In the genomic region with DNA sequence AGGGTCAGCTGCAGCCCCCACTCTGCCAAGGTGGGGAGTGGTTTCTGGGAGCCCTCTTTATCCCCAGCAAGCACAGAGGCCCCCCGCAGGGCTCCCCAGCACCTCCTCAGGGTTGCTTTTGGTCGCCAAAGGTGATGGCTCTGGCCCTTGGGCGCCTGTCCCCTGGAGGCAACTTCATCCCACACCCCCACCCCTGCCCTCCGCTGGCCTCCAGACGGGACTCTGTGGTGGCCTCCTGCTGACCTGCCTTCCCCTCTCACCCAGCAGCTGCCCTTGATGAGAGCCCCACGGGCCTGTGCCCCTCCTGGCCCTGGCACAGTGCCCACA, we compare ENCODE assay signal across 14 cellular contexts. TPM values are rescaled to one million over a fixed set of nuclear protein-coding genes. Genes with fewer than 3 reads are reported as not detected.
A peak's percentile ranks its signal among the peaks of the same experiment; 100 is the strongest.
DNase-seq lines count a peak whose midpoint lies in the region; ATAC-seq, FAIRE-seq and TF ChIP-seq lines count a peak whose summit lies in the region.
"Had no signal": no experiment of that assay in that cellular context is flagged by ENCODE, and none has a peak within 500 bp of the region (broad histone marks: within the 10 kb centered on the region; RNA-seq: fewer than 3 reads in every experiment).

No MANE protein-coding gene starts in this region.

- H3K9me3 ChIP-seq in BE2C (no peaks in the 10 kb centered on the region), H1 (ENCODE audit: insufficient read depth in 2 of 2, low read depth in 1 of 2, low read length in 1 of 2) (no peaks in the 10 kb centered on the region), gastrocnemius medialis (no peaks in the 10 kb centered on the region)

- no peaks in the 10 kb centered on the region for H3K79me1 ChIP-seq in H1 (ENCODE audit: low read depth, low read length)

- H3K4me3 Mint-ChIP-seq in activated CD4-positive, alpha-beta T cell treated with anti-CD3 and anti-CD28 coated beads, Interleukin-2, amount 10 ng/mL, durations not matched to agents 24 days and 14 days: no peak overlapping the region
- no peak overlapping the region for H3K4me3 Mint-ChIP-seq in natural killer cell
- H3K4me3 Mint-ChIP-seq: T-helper 1 cell treated with Interleukin-12 subunit alpha and Interleukin-12 subunit beta and Interleukin-4 antibody, amounts not matched to agents 30 μg/mL and 1 μg/mL, for 36 hours had no signal

- peak overlapping the region; percentile 55 for H3K4me2 ChIP-seq in KMS-11
- H3K4me2 ChIP-seq in H1 (ENCODE audit: insufficient read depth in 1 of 2, low read depth in 2 of 2, low read length in 2 of 2): peak overlapping the region in 1 of 2 experiments; percentile 36; a peak in 1 of 4 replicates
- H3K4me2 ChIP-seq: PC-9 had no signal

- ATAC-seq in gastrocnemius medialis (no peak), natural killer cell (no peak)

- H4K5ac ChIP-seq in H1 (ENCODE audit: insufficient read length, low read depth, low read length): no peak overlapping the region

- peak overlapping the region; percentile 47 for H3K4me3 ChIP-seq in BE2C (ENCODE audit: low read depth, low read length)
- H3K4me3 ChIP-seq in KMS-11 (IDR thresholded peaks at IDR 0.05; ENCODE audit: insufficient read depth, low read depth, low read length): no peak overlapping the region
- no peak overlapping the region for H3K4me3 ChIP-seq in H1 (ENCODE audit: extremely low read depth in 1 of 4, insufficient read depth in 2 of 4, low read depth in 3 of 4, low read length in 4 of 4)
- peak overlapping the region in 2 of 4 donors; percentile 30 to 41 for H3K4me3 ChIP-seq in gastrocnemius medialis
- H3K4me3 ChIP-seq: PC-9, skin epidermis had no signal

- no peak overlapping the region for H4K91ac ChIP-seq in H1 (replicated peaks; ENCODE audit: insufficient read length, low read length)

- H3K36me3 Mint-ChIP-seq in activated CD4-positive, alpha-beta T cell treated with anti-CD3 and anti-CD28 coated beads, Interleukin-2, amount 10 ng/mL, durations not matched to agents 24 days and 14 days (ENCODE audit: low read depth): peaks cover 2% of the 10 kb centered on the region
- H3K36me3 Mint-ChIP-seq in natural killer cell: no peaks in the 10 kb centered on the region
- H3K36me3 Mint-ChIP-seq: naive thymus-derived CD8-positive, alpha-beta T cell had no signal

- POLR2A ChIA-PET in H1 (lab: Charles Lee; ENCODE audit: partially characterized antibody): interaction anchor here (0.7 to 17.4 kb wide), 7 partner anchors 10 to 73 kb away, joined by 3 to 214 read pairs (median 6); a partner anchor contains a TSS
- POLR2A ChIA-PET in GM10248 (lab: Yijun Ruan, JAX): no interaction called here

- DNase-seq in BE2C (no peak), H1 (ENCODE audit: low read depth in 1 of 2, low spot score in 2 of 2) (no peak), gastrocnemius medialis (no peak), CD1c-positive myeloid dendritic cell (ENCODE audit: extremely low spot score) (no peak), GM10248 (ENCODE audit: extremely low spot score) (no peak), natural killer cell (no peak)
- DNase-seq in activated CD4-positive, alpha-beta T cell treated with anti-CD3 and anti-CD28 coated beads, Interleukin-2, amount 10 ng/mL, durations not matched to agents 24 days and 14 days: no peak
- DNase-seq: NCI-H1436, NCI-H510A, PC-9 had no signal

- H4K8ac ChIP-seq in H1 (ENCODE audit: extremely low read depth, insufficient read depth, low read length): peak overlapping the region; percentile 85

- H3K27me3 Mint-ChIP-seq in activated CD4-positive, alpha-beta T cell treated with anti-CD3 and anti-CD28 coated beads, Interleukin-2, amount 10 ng/mL, durations not matched to agents 24 days and 14 days: no peaks in the 10 kb centered on the region
- H3K27me3 Mint-ChIP-seq in natural killer cell (ENCODE audit: low read depth in 2 of 2): no peaks in the 10 kb centered on the region
- H3K27me3 Mint-ChIP-seq: naive thymus-derived CD8-positive, alpha-beta T cell had no signal

- TF ChIP-seq RAD21 in H1 (IDR thresholded peaks at IDR 0.05 in 1 of 2, conservative IDR thresholded peaks at IDR 0.05 in 1 of 2; ENCODE audit: low read depth in 2 of 2, low read length in 2 of 2): no peak

- H3K9me3 Mint-ChIP-seq in activated CD4-positive, alpha-beta T cell treated with anti-CD3 and anti-CD28 coated beads, Interleukin-2, amount 10 ng/mL, durations not matched to agents 24 days and 14 days: no peaks in the 10 kb centered on the region
- no peaks in the 10 kb centered on the region for H3K9me3 Mint-ChIP-seq in natural killer cell
- H3K9me3 Mint-ChIP-seq: naive thymus-derived CD8-positive, alpha-beta T cell; T-helper 1 cell treated with Interleukin-12 subunit alpha and Interleukin-12 subunit beta and Interleukin-4 antibody, amounts not matched to agents 30 μg/mL and 1 μg/mL, for 36 hours had no signal

- H3K4ac ChIP-seq in H1 (replicated peaks; ENCODE audit: insufficient read length, low read depth, low read length): no peak overlapping the region

- no peak overlapping the region for H2BK120ac ChIP-seq in H1 (replicated peaks; ENCODE audit: low read depth, low read length)

- H3K36me3 ChIP-seq in BE2C: peaks cover 30% of the 10 kb centered on the region
- no peaks in the 10 kb centered on the region for H3K36me3 ChIP-seq in KMS-11 (ENCODE audit: insufficient read depth)
- H3K36me3 ChIP-seq in H1 (ENCODE audit: control insufficient read depth in 2 of 4, insufficient read depth in 4 of 4, low read length in 3 of 4): peaks cover 0 to 31% (median 1%) of the 10 kb centered on the region in 4 experiments; a peak in 3 of 8 replicates
- H3K36me3 ChIP-seq in gastrocnemius medialis: no peaks in the 10 kb centered on the region

- H3K27ac Mint-ChIP-seq in activated CD4-positive, alpha-beta T cell treated with anti-CD3 and anti-CD28 coated beads, Interleukin-2, amount 10 ng/mL, durations not matched to agents 24 days and 14 days: no peak overlapping the region
- H3K27ac Mint-ChIP-seq in natural killer cell: peak overlapping the region in 1 of 2 donors; percentile 27
- H3K27ac Mint-ChIP-seq: naive thymus-derived CD8-positive, alpha-beta T cell; T-helper 1 cell treated with Interleukin-12 subunit alpha and Interleukin-12 subunit beta and Interleukin-4 antibody, amounts not matched to agents 30 μg/mL and 1 μg/mL, for 36 hours had no signal

- H3K18ac ChIP-seq in H1 (ENCODE audit: extremely low read depth, low read length): no peak overlapping the region

- in situ Hi-C loops in gastrocnemius medialis (cut with MboI; ENCODE audit: low sequenced_read_pairs in 4 of 4): no loop called here

- FAIRE-seq in H1 (lab: Jason Lieb, UNC): no peak

- H4K20me1 ChIP-seq in KMS-11 (ENCODE audit: insufficient read depth) (no peaks in the 10 kb centered on the region), H1 (replicated peaks in 1 of 2; ENCODE audit: control insufficient read depth in 1 of 2, insufficient read depth in 2 of 2, low read length in 2 of 2) (no peaks in the 10 kb centered on the region)

- peak overlapping the region; percentile 81; the same call in 1 of the 2 replicates for H2BK15ac ChIP-seq in H1 (ENCODE audit: low read length)

- peak overlapping the region; percentile 43; the same call in 1 of the 2 replicates for H3K9ac ChIP-seq in KMS-11
- H3K9ac ChIP-seq in H1 (replicated peaks in 1 of 4; ENCODE audit: extremely low read depth in 1 of 4, low read depth in 3 of 4, low read length in 3 of 4): no peak overlapping the region

- CTCF ChIA-PET in H1 (lab: Charles Lee; ENCODE audit: partially characterized antibody): interaction anchor here (0.6 to 11.3 kb wide), 14 partner anchors 9 to 85 kb away, joined by 3 to 104 read pairs (median 5); a partner anchor contains a TSS
- CTCF ChIA-PET in GM10248 (lab: Yijun Ruan, JAX): interaction anchor here (0.8 to 7.3 kb wide), 3 partner anchors 10 to 21 kb away, joined by 3 to 57 read pairs (median 12); a partner anchor contains a TSS

- H3K4me1 Mint-ChIP-seq in activated CD4-positive, alpha-beta T cell treated with anti-CD3 and anti-CD28 coated beads, Interleukin-2, amount 10 ng/mL, durations not matched to agents 24 days and 14 days: peaks cover 4% of the 10 kb centered on the region
- H3K4me1 Mint-ChIP-seq in natural killer cell: peaks cover 4 to 13% of the 10 kb centered on the region in 2 donors

- H3K27ac ChIP-seq in KMS-11 (peak overlapping the region; percentile 50), H1 (ENCODE audit: low read depth, low read length) (no peak overlapping the region), gastrocnemius medialis (peak overlapping the region; percentile 45 to 77 (median 68))
- H3K27ac ChIP-seq: PC-9 had no signal

- H3K23me2 ChIP-seq in H1 (ENCODE audit: low read depth, low read length): no peaks in the 10 kb centered on the region

- H3K23ac ChIP-seq in H1 (ENCODE audit: insufficient read length): no peak overlapping the region

- intact Hi-C loops in gastrocnemius medialis (cut with DNase I; ENCODE audit: low total_unique reads) (loop anchor here (1.0 kb wide), 3 partner anchors 11 to 81 kb away; a partner anchor contains a TSS), natural killer cell (cut with micrococcal nuclease) (loop anchor here (5.0 kb wide), 1 partner anchor 268 kb away; no protein-coding TSS in a partner anchor)
- intact Hi-C loops in activated CD4-positive, alpha-beta T cell treated with anti-CD3 and anti-CD28 coated beads, Interleukin-2, amount 10 ng/mL, durations not matched to agents 24 days and 14 days (cut with micrococcal nuclease): loop anchor here (10.0 kb wide), 1 partner anchor 95 kb away; a partner anchor contains a TSS

- 0 out of 2 replicates have a peak overlapping the region, but pooled peaks have one; percentile 41 for H2BK5ac ChIP-seq in H1 (ENCODE audit: low read depth, low read length)

- peaks cover 13% of the 10 kb centered on the region for H3K4me1 ChIP-seq in BE2C
- H3K4me1 ChIP-seq in KMS-11 (ENCODE audit: low read depth, poor library complexity, severe bottlenecking): peaks cover 20% of the 10 kb centered on the region
- peaks cover 0 to 8% (median 1%) of the 10 kb centered on the region in 4 experiments; a peak in 4 of 7 replicates for H3K4me1 ChIP-seq in H1 (replicated peaks in 1 of 4; ENCODE audit: control insufficient read depth in 3 of 4, insufficient read depth in 4 of 4, low read length in 3 of 4)
- peaks cover 0 to 10% of the 10 kb centered on the region in 2 donors for H3K4me1 ChIP-seq in gastrocnemius medialis

- TF ChIP-seq POLR2A in H1 (IDR thresholded peaks at IDR 0.05; ENCODE audit: control extremely low read depth in 1 of 2, low read depth in 2 of 2, low read length in 2 of 2): no peak
- no peak for TF ChIP-seq POLR2A in gastrocnemius medialis (IDR thresholded peaks at IDR 0.05)

- H2BK12ac ChIP-seq in H1 (ENCODE audit: low read depth, low read length): no peak overlapping the region

- no peak overlapping the region for H3K14ac ChIP-seq in H1 (ENCODE audit: insufficient read length)

- H3K27me3 ChIP-seq in BE2C (no peaks in the 10 kb centered on the region), KMS-11 (ENCODE audit: insufficient read depth, low read depth) (no peaks in the 10 kb centered on the region), H1 (replicated peaks in 1 of 4; ENCODE audit: control insufficient read depth in 3 of 4, extremely low read depth in 1 of 4, insufficient read depth in 3 of 4, low read length in 3 of 4) (no peaks in the 10 kb centered on the region), gastrocnemius medialis (no peaks in the 10 kb centered on the region)

- no peak overlapping the region for H2AK5ac ChIP-seq in H1 (ENCODE audit: low read depth, low read length)

- no peak overlapping the region for H3K56ac ChIP-seq in H1 (replicated peaks; ENCODE audit: insufficient read length, low read depth, low read length)

- TF ChIP-seq CTCF in BE2C (IDR thresholded peaks at IDR 0.05; ENCODE audit: low read depth, low read length) (no peak), KMS-11 (conservative IDR thresholded peaks at IDR 0.05; ENCODE audit: low read depth, low read length) (no peak), H1 (IDR thresholded peaks at IDR 0.05; ENCODE audit: control extremely low read depth in 1 of 3, insufficient read depth in 1 of 3, low read depth in 1 of 3, low read length in 3 of 3) (no peak), gastrocnemius medialis (IDR thresholded peaks at IDR 0.05 in 4 of 5, conservative IDR thresholded peaks at IDR 0.05 in 1 of 5) (no peak), GM10248 (IDR thresholded peaks at IDR 0.05; ENCODE audit: control extremely low read depth, extremely low read depth, low read depth, missing control alignments) (no peak), natural killer cell (IDR thresholded peaks at IDR 0.05) (no peak)

- H3K79me2 ChIP-seq in KMS-11 (ENCODE audit: insufficient read depth, low read depth) (no peaks in the 10 kb centered on the region), H1 (ENCODE audit: control insufficient read depth in 1 of 2, insufficient read depth in 2 of 2, low read length in 2 of 2) (no peaks in the 10 kb centered on the region)

- H2AFZ ChIP-seq in KMS-11 (ENCODE audit: low read depth): peak overlapping the region; percentile 49; the same call in 1 of the 2 replicates
- no peak overlapping the region; the same call in 1 of the 2 replicates for H2AFZ ChIP-seq in H1 (ENCODE audit: low read length)
- H2AFZ ChIP-seq: PC-9 had no signal

- no peak overlapping the region for H2BK20ac ChIP-seq in H1 (ENCODE audit: low read length)

- TF ChIP-seq EP300 in H1 (IDR thresholded peaks at IDR 0.05; ENCODE audit: borderline replicate concordance in 1 of 2, low read depth in 2 of 2, low read length in 2 of 2): no peak

- 67% methylated on average over 2 of the region's 6 CpGs; no CpG with 5 or more reads in 1 of the 2 experiments for WGBS in H1 (ENCODE audit: extremely low coverage in 1 of 2, insufficient coverage in 1 of 2, insufficient read length in 1 of 2, insufficient replicate concordance in 2 of 2, low coverage in 1 of 2, low lambda C conversion rate in 2 of 2, missing lambda C conversion rate in 1 of 2), 2 experiments

RNA-seq across cellular contexts. Expression of a gene that starts 7.8 kb away (rescaled TPM):
- polyA plus RNA-seq in BE2C (2012; ENCODE audit: insufficient read depth, insufficient read length, low read depth): 535 TPM
- total RNA-seq in H1 (2021; fragmentation: NEBNext Ultra II Directional; extraction: Animal tissue kit (Norgen Biotek cat#: 25700)): 149 and 162 TPM in 2 replicates
- polyA plus RNA-seq in H1 (2011; rRNA removed): 194 and 320 TPM in 2 replicates
- 230 TPM for polyA plus RNA-seq in H1 (2011; cell fraction: cytosol; rRNA removed)
- polyA plus RNA-seq in H1 (2011; cell fraction: nucleus; rRNA removed): 1,150 TPM
- polyA plus RNA-seq in H1 (2012, experiment 1 of 2): 115 to 182 TPM (median 174 TPM) in 4 replicates
- polyA plus RNA-seq in H1 (2012, experiment 2 of 2): 126 TPM
- polyA plus RNA-seq in H1 (2013, experiment 1 of 2): 139 TPM
- 113 TPM for polyA plus RNA-seq in H1 (2013, experiment 2 of 2)
- 37.9 and 39.8 TPM in 2 replicates for polyA minus RNA-seq in H1 (2011; rRNA and poly(A)+ RNA removed)
- polyA minus RNA-seq in H1 (2011; cell fraction: cytosol; rRNA and poly(A)+ RNA removed): 73.9 TPM
- 130 TPM for polyA minus RNA-seq in H1 (2011; cell fraction: nucleus; rRNA and poly(A)+ RNA removed)
- total RNA-seq in gastrocnemius medialis: 10 to 100 TPM; 20.9 to 41.6 (median 27.3) TPM
- 172 and 183 TPM in 2 replicates for total RNA-seq in activated CD4-positive, alpha-beta T cell treated with anti-CD3 and anti-CD28 coated beads, Interleukin-2, amount 10 ng/mL, durations not matched to agents 24 days and 14 days
- 100 to 1,000 TPM; 205 to 216 (median 211) TPM for total RNA-seq in natural killer cell

RNA-seq across cellular contexts. Expression of a gene that starts 10.9 kb away (rescaled TPM):
- 44.4 TPM for polyA plus RNA-seq in BE2C (2012; ENCODE audit: insufficient read depth, insufficient read length, low read depth)
- 44.4 and 47.2 TPM in 2 replicates for total RNA-seq in H1 (2021; fragmentation: NEBNext Ultra II Directional; extraction: Animal tissue kit (Norgen Biotek cat#: 25700))
- 24.0 and 38.1 TPM in 2 replicates for polyA plus RNA-seq in H1 (2011; rRNA removed)
- polyA plus RNA-seq in H1 (2011; cell fraction: cytosol; rRNA removed): 32.6 TPM
- polyA plus RNA-seq in H1 (2011; cell fraction: nucleus; rRNA removed): 254 TPM
- polyA plus RNA-seq in H1 (2012, experiment 1 of 2): 27.7 to 55.2 TPM (median 53.5 TPM) in 4 replicates
- polyA plus RNA-seq in H1 (2012, experiment 2 of 2): 26.8 TPM
- polyA plus RNA-seq in H1 (2013, experiment 1 of 2): 24.8 TPM
- 21.9 TPM for polyA plus RNA-seq in H1 (2013, experiment 2 of 2)
- polyA minus RNA-seq in H1 (2011; rRNA and poly(A)+ RNA removed): 13.8 TPM in 2 replicates
- 18.3 TPM for polyA minus RNA-seq in H1 (2011; cell fraction: cytosol; rRNA and poly(A)+ RNA removed)
- 52.9 TPM for polyA minus RNA-seq in H1 (2011; cell fraction: nucleus; rRNA and poly(A)+ RNA removed)
- total RNA-seq in gastrocnemius medialis (1 to 10 TPM; 2.9 to 9.8 (median 6.5) TPM), natural killer cell (10 to 100 TPM; 16.7 to 22.8 (median 20.2) TPM)
- 99.9 and 111 TPM in 2 replicates for total RNA-seq in activated CD4-positive, alpha-beta T cell treated with anti-CD3 and anti-CD28 coated beads, Interleukin-2, amount 10 ng/mL, durations not matched to agents 24 days and 14 days

RNA-seq across cellular contexts. Expression of a gene that starts 15.4 kb away (rescaled TPM):
- 2.8 TPM for polyA plus RNA-seq in BE2C (2012; ENCODE audit: insufficient read depth, insufficient read length, low read depth)
- total RNA-seq in H1 (2021; fragmentation: NEBNext Ultra II Directional; extraction: Animal tissue kit (Norgen Biotek cat#: 25700)): 4.0 TPM in 2 replicates
- 8.1 and 14.0 TPM in 2 replicates for polyA plus RNA-seq in H1 (2011; rRNA removed)
- 9.4 TPM for polyA plus RNA-seq in H1 (2011; cell fraction: cytosol; rRNA removed)
- 47.4 TPM for polyA plus RNA-seq in H1 (2011; cell fraction: nucleus; rRNA removed)
- 2.6 to 6.5 TPM (median 4.9 TPM) in 4 replicates for polyA plus RNA-seq in H1 (2012, experiment 1 of 2)
- 3.3 TPM for polyA plus RNA-seq in H1 (2012, experiment 2 of 2)
- polyA plus RNA-seq in H1 (2013, experiment 1 of 2): 2.7 TPM
- 2.6 TPM for polyA plus RNA-seq in H1 (2013, experiment 2 of 2)
- polyA minus RNA-seq in H1 (2011; rRNA and poly(A)+ RNA removed): 0.98 and 1.4 TPM in 2 replicates
- 2.2 TPM for polyA minus RNA-seq in H1 (2011; cell fraction: cytosol; rRNA and poly(A)+ RNA removed)
- polyA minus RNA-seq in H1 (2011; cell fraction: nucleus; rRNA and poly(A)+ RNA removed): 4.9 TPM
- total RNA-seq in gastrocnemius medialis (under 1 TPM in 1 of 4 donors, not detected in 3; 0.31 TPM), natural killer cell (1 to 10 TPM; 2.9 to 4.2 (median 4.2) TPM)
- 1.1 and 1.2 TPM in 2 replicates for total RNA-seq in activated CD4-positive, alpha-beta T cell treated with anti-CD3 and anti-CD28 coated beads, Interleukin-2, amount 10 ng/mL, durations not matched to agents 24 days and 14 days
- polyA plus RNA-seq: naive thymus-derived CD8-positive, alpha-beta T cell had no signal

RNA-seq across cellular contexts. Expression of a gene that starts 18.5 kb away (rescaled TPM):
- 180 TPM for polyA plus RNA-seq in BE2C (2012; ENCODE audit: insufficient read depth, insufficient read length, low read depth)
- total RNA-seq in H1 (2021; fragmentation: NEBNext Ultra II Directional; extraction: Animal tissue kit (Norgen Biotek cat#: 25700)): 45.4 and 45.7 TPM in 2 replicates
- 75.5 and 102 TPM in 2 replicates for polyA plus RNA-seq in H1 (2011; rRNA removed)
- polyA plus RNA-seq in H1 (2011; cell fraction: cytosol; rRNA removed): 53.7 TPM
- 63.7 TPM for polyA plus RNA-seq in H1 (2011; cell fraction: nucleus; rRNA removed)
- polyA plus RNA-seq in H1 (2012, experiment 1 of 2): 15.4 to 49.5 TPM (median 40.3 TPM) in 4 replicates
- polyA plus RNA-seq in H1 (2012, experiment 2 of 2): 40.7 TPM
- polyA plus RNA-seq in H1 (2013, experiment 1 of 2): 75.0 TPM
- polyA plus RNA-seq in H1 (2013, experiment 2 of 2): 69.3 TPM
- polyA minus RNA-seq in H1 (2011; rRNA and poly(A)+ RNA removed): 5.2 and 5.8 TPM in 2 replicates
- 18.3 TPM for polyA minus RNA-seq in H1 (2011; cell fraction: cytosol; rRNA and poly(A)+ RNA removed)
- 22.1 TPM for polyA minus RNA-seq in H1 (2011; cell fraction: nucleus; rRNA and poly(A)+ RNA removed)
- 100 to 1,000 TPM in 3 of 4 donors, 10 to 100 TPM in 1; 59.6 to 155 (median 114) TPM for total RNA-seq in gastrocnemius medialis
- 71.2 and 73.0 TPM in 2 replicates for total RNA-seq in activated CD4-positive, alpha-beta T cell treated with anti-CD3 and anti-CD28 coated beads, Interleukin-2, amount 10 ng/mL, durations not matched to agents 24 days and 14 days
- 10 to 100 TPM; 11.3 to 17.4 (median 15.7) TPM for total RNA-seq in natural killer cell

RNA-seq across cellular contexts. Expression of a gene that starts 20.1 kb away (rescaled TPM):
- 418 TPM for polyA plus RNA-seq in BE2C (2012; ENCODE audit: insufficient read depth, insufficient read length, low read depth)
- 87.3 and 89.9 TPM in 2 replicates for total RNA-seq in H1 (2021; fragmentation: NEBNext Ultra II Directional; extraction: Animal tissue kit (Norgen Biotek cat#: 25700))
- 103 and 151 TPM in 2 replicates for polyA plus RNA-seq in H1 (2011; rRNA removed)
- 100 TPM for polyA plus RNA-seq in H1 (2011; cell fraction: cytosol; rRNA removed)
- polyA plus RNA-seq in H1 (2011; cell fraction: nucleus; rRNA removed): 144 TPM
- polyA plus RNA-seq in H1 (2012, experiment 1 of 2): 77.5 to 93.5 TPM (median 86.7 TPM) in 4 replicates
- polyA plus RNA-seq in H1 (2012, experiment 2 of 2): 69.7 TPM
- 78.6 TPM for polyA plus RNA-seq in H1 (2013, experiment 1 of 2)
- polyA plus RNA-seq in H1 (2013, experiment 2 of 2): 80.5 TPM
- 25.9 and 33.2 TPM in 2 replicates for polyA minus RNA-seq in H1 (2011; rRNA and poly(A)+ RNA removed)
- polyA minus RNA-seq in H1 (2011; cell fraction: cytosol; rRNA and poly(A)+ RNA removed): 26.9 TPM
- polyA minus RNA-seq in H1 (2011; cell fraction: nucleus; rRNA and poly(A)+ RNA removed): 32.9 TPM
- 100 to 1,000 TPM; 144 to 229 (median 204) TPM for total RNA-seq in gastrocnemius medialis
- total RNA-seq in activated CD4-positive, alpha-beta T cell treated with anti-CD3 and anti-CD28 coated beads, Interleukin-2, amount 10 ng/mL, durations not matched to agents 24 days and 14 days: 90.2 and 93.8 TPM in 2 replicates
- 10 to 100 TPM; 89.5 to 95.4 (median 93.5) TPM for total RNA-seq in natural killer cell
